Comparison of ENCODE assay signal across 15 cellular contexts in the genomic region with DNA sequence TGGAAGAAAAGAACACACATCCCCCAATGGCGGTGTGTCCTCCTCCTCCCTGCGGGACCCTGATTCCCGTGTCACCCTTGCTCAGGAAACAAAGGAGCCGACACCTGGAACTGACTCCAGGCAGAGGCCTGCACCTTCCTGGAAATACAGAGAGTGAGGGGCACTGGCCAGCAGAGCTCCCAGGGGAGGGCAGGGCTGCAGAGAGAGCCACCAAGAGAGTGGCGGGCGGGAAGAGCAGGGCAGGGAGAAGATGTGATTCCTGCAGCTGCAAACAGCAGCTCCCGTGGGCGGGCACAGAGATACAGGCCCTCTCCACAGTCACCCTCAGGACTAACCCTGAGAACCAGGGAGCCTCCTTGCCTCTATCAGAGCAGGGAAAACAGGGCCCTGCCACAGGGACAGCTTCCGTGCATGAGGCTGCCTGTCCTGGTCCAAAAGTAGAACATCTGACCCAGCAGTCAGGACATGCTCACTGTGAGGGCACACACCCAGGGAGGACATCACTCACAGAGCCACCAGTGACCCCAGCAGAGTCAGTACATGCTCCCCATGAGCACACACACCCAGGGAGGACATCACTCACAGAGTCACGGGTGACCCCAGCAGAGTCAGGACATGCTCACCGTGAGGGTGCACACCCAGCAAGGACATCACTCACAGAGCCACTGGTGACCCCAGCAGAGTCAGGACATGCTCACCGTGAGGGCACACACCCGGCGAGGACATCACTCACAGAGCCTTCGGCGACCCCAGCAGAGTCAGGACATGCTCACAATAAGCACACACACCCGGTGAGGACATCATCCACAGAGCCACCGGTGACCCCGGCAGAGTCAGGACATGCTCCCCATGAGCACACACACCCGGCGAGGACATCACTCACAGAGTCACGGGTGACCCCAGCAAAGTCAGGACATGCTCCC.
A peak's percentile ranks its signal among the peaks of the same experiment; 100 is the strongest.
DNase-seq lines count a peak whose midpoint lies in the region; ATAC-seq and TF ChIP-seq lines count a peak whose summit lies in the region.
"Had no signal": no experiment of that assay in that cellular context is flagged by ENCODE, and none has a peak within 500 bp of the region (broad histone marks: within the 10 kb centered on the region; RNA-seq: fewer than 3 reads in every experiment).

No MANE protein-coding gene starts in this region.

- no peak for ATAC-seq in activated CD8-positive, alpha-beta memory T cell treated with anti-CD3 and anti-CD28 coated beads, Interleukin-2, amount 10 ng/mL, durations not matched to agents 7 days and 5 days
- ATAC-seq: activated CD8-positive, alpha-beta T cell treated with anti-CD3 and anti-CD28 coated beads, Interleukin-2, amount 10 ng/mL, durations not matched to agents 7 days and 5 days; gastrocnemius medialis; lower lobe of right lung had no signal

- H3K4me3 Mint-ChIP-seq in CD14-positive monocyte (no peak overlapping the region), progenitor cell of endocrine pancreas (ENCODE audit: low read depth) (no peak overlapping the region)
- no peak overlapping the region for H3K4me3 Mint-ChIP-seq in activated CD8-positive, alpha-beta memory T cell treated with anti-CD3 and anti-CD28 coated beads, Interleukin-2, amount 10 ng/mL, durations not matched to agents 7 days and 5 days
- H3K4me3 Mint-ChIP-seq: activated CD8-positive, alpha-beta T cell treated with anti-CD3 and anti-CD28 coated beads, Interleukin-2, amount 10 ng/mL, durations not matched to agents 7 days and 5 days; naive B cell had no signal

- H3K9me3 Mint-ChIP-seq in CD14-positive monocyte (peaks cover 6 to 16% (median 8%) of the 10 kb centered on the region in 7 donors), progenitor cell of endocrine pancreas (ENCODE audit: low read depth) (no peaks in the 10 kb centered on the region)
- peaks cover 2% of the 10 kb centered on the region for H3K9me3 Mint-ChIP-seq in activated CD8-positive, alpha-beta memory T cell treated with anti-CD3 and anti-CD28 coated beads, Interleukin-2, amount 10 ng/mL, durations not matched to agents 7 days and 5 days (ENCODE audit: low read depth)

- peaks cover 11 to 32% (median 16%) of the 10 kb centered on the region in 3 donors for H3K27me3 Mint-ChIP-seq in CD14-positive monocyte (ENCODE audit: low read depth in 3 of 3)
- peaks cover 13% of the 10 kb centered on the region for H3K27me3 Mint-ChIP-seq in activated CD8-positive, alpha-beta memory T cell treated with anti-CD3 and anti-CD28 coated beads, Interleukin-2, amount 10 ng/mL, durations not matched to agents 7 days and 5 days
- peaks cover 18% of the 10 kb centered on the region for H3K27me3 Mint-ChIP-seq in progenitor cell of endocrine pancreas

- DNase-seq in CD14-positive monocyte (ENCODE audit: low spot score) (peak; percentile 25), islet precursor cell (peak; percentile 48), progenitor cell of endocrine pancreas (ENCODE audit: low spot score, unreplicated experiment) (no peak), glomerular visceral epithelial cell (ENCODE audit: extremely low spot score) (no peak), NCI-H1694 (lab: John Stamatoyannopoulos, UW) (no peak), NCI-H1105 (lab: John Stamatoyannopoulos, UW) (no peak), AG08396 (ENCODE audit: low spot score) (no peak)
- DNase-seq in activated CD8-positive, alpha-beta memory T cell treated with anti-CD3 and anti-CD28 coated beads, Interleukin-2, amount 10 ng/mL, durations not matched to agents 7 days and 5 days, result peak; percentile 33
- DNase-seq: activated CD8-positive, alpha-beta T cell treated with anti-CD3 and anti-CD28 coated beads, Interleukin-2, amount 10 ng/mL, durations not matched to agents 7 days and 5 days; lower lobe of right lung; naive B cell; NCI-H1694 treated with DMSO at 0.1 percent for 48 hours; NCI-H345; RPMI8226 had no signal

- no peaks in the 10 kb centered on the region for H3K4me1 Mint-ChIP-seq in CD14-positive monocyte
- H3K4me1 Mint-ChIP-seq in activated CD8-positive, alpha-beta memory T cell treated with anti-CD3 and anti-CD28 coated beads, Interleukin-2, amount 10 ng/mL, durations not matched to agents 7 days and 5 days, result no peaks in the 10 kb centered on the region
- H3K4me1 Mint-ChIP-seq in progenitor cell of endocrine pancreas (ENCODE audit: low read depth), result peaks cover 1% of the 10 kb centered on the region

- no peak for TF ChIP-seq CTCF in CD14-positive monocyte (IDR thresholded peaks at IDR 0.05)
- no peak for TF ChIP-seq CTCF in progenitor cell of endocrine pancreas (IDR thresholded peaks at IDR 0.05; ENCODE audit: unreplicated experiment)

- no peaks in the 10 kb centered on the region for H3K36me3 Mint-ChIP-seq in CD14-positive monocyte
- peaks cover 3% of the 10 kb centered on the region for H3K36me3 Mint-ChIP-seq in activated CD8-positive, alpha-beta memory T cell treated with anti-CD3 and anti-CD28 coated beads, Interleukin-2, amount 10 ng/mL, durations not matched to agents 7 days and 5 days
- H3K36me3 Mint-ChIP-seq in progenitor cell of endocrine pancreas (ENCODE audit: insufficient read depth), result no peaks in the 10 kb centered on the region

- H3K27ac Mint-ChIP-seq in CD14-positive monocyte, result peak overlapping the region in 1 of 7 donors; percentile 10
- H3K27ac Mint-ChIP-seq in activated CD8-positive, alpha-beta memory T cell treated with anti-CD3 and anti-CD28 coated beads, Interleukin-2, amount 10 ng/mL, durations not matched to agents 7 days and 5 days, result no peak overlapping the region
- H3K27ac Mint-ChIP-seq in progenitor cell of endocrine pancreas, result peak overlapping the region; percentile 77
- H3K27ac Mint-ChIP-seq: activated CD8-positive, alpha-beta T cell treated with anti-CD3 and anti-CD28 coated beads, Interleukin-2, amount 10 ng/mL, durations not matched to agents 7 days and 5 days had no signal

- intact Hi-C loops in CD14-positive monocyte (cut with micrococcal nuclease), result no loop called here

- CTCF ChIA-PET in activated CD8-positive, alpha-beta memory T cell treated with anti-CD3 and anti-CD28 coated beads, Interleukin-2, amount 10 ng/mL, durations not matched to agents 7 days and 5 days (lab: Charles Lee), result no interaction called here

Comparison
In these comparisons a context has a peak if more than half of its experiments do, and no peak if none do; other contexts are left out.
1. DNase-seq: peak in CD14-positive monocyte (single experiment), activated CD8-positive, alpha-beta memory T cell treated with anti-CD3 and anti-CD28 coated beads, Interleukin-2, amount 10 ng/mL, durations not matched to agents 7 days and 5 days (single experiment) and islet precursor cell (single experiment); none in progenitor cell of endocrine pancreas (single experiment), glomerular visceral epithelial cell (single experiment), NCI-H1694 (single experiment), NCI-H1105 (single experiment) and AG08396 (single experiment).